9 cellular contexts compared by ENCODE assay signal in the genomic region with DNA sequence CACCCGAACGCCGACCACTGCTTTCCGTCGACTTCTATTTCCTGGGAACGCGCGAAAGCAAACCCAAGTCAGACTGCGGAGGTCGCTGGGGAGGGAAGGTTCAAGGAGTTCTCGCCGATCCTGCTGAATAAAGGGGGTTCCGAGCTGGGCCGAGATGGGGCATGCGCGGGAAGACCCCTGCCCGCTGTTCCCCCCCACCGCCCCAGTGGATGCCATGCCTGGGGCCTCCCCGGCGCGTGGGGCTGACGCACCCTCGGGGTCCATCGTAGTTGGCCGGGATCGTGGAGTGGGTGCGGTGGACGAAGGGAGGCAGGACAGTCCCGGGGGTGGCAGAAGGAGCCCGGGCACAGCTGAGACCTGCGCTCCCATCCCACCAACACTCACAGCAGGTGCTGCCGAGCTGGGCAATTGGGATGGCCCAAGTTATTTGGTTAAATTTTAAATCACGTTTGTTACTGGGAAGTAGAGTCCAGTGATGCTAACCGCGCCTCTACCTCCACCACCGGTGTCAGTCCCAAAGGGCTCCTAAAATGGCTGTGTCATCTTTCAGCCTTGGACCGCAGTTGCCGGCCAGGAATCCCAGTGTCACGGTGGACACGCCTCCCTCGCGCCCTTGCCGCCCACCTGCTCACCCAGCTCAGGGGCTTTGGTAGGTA. TPM values are rescaled to one million over a fixed set of nuclear protein-coding genes. Genes with fewer than 3 reads are reported as not detected.
A peak's percentile ranks its signal among the peaks of the same experiment; 100 is the strongest.
DNase-seq lines count a peak whose midpoint lies in the region; ATAC-seq and TF ChIP-seq lines count a peak whose summit lies in the region.
"Had no signal": no experiment of that assay in that cellular context is flagged by ENCODE, and none has a peak within 500 bp of the region (broad histone marks: within the 10 kb centered on the region; RNA-seq: fewer than 3 reads in every experiment).

No MANE protein-coding gene starts in this region.

- H2BK120ac ChIP-seq in mesenchymal stem cell (ENCODE audit: low read depth, low read length) = no peak overlapping the region

- no peak overlapping the region for H3K23ac ChIP-seq in mesenchymal stem cell (ENCODE audit: low read length in 2 of 2)

- H3K36me3 ChIP-seq in ACC112 (ENCODE audit: insufficient read depth, low read length) = peaks cover 43% of the 10 kb centered on the region
- peaks cover 0 to 36% of the 10 kb centered on the region in 2 experiments for H3K36me3 ChIP-seq in mesenchymal stem cell (ENCODE audit: control insufficient read depth in 1 of 2, insufficient read depth in 2 of 2, low read depth in 1 of 2, low read length in 2 of 2)
- no peaks in the 10 kb centered on the region for H3K36me3 ChIP-seq in uterus

- H3K27ac ChIP-seq in ACC112 (ENCODE audit: low read depth, low read length) (peak overlapping the region; percentile 82), mesenchymal stem cell (ENCODE audit: low read length, poor library complexity, severe bottlenecking) (no peak overlapping the region), uterus (peak overlapping the region; percentile 67 to 72)

- peak overlapping the region; percentile 89 for H3K4me3 Mint-ChIP-seq in central memory CD8-positive, alpha-beta T cell

- H3K27ac Mint-ChIP-seq in central memory CD8-positive, alpha-beta T cell (ENCODE audit: low read depth) = peak overlapping the region; percentile 95

- H3K4me1 Mint-ChIP-seq in central memory CD8-positive, alpha-beta T cell = peaks cover 20% of the 10 kb centered on the region

- no peak overlapping the region for H2BK15ac ChIP-seq in mesenchymal stem cell (ENCODE audit: low read depth, poor library complexity, severe bottlenecking)

- no peak for DNase-seq in central memory CD8-positive, alpha-beta T cell (ENCODE audit: low spot score in 2 of 2)
- DNase-seq in mesenchymal stem cell = no peak
- DNase-seq in uterus = peak in 1 of 2 donors; percentile 34
- no peak for DNase-seq in cortex of kidney (lab: John Stamatoyannopoulos, UW)
- DNase-seq in kidney tubule cell (ENCODE audit: low spot score) = no peak
- DNase-seq in superior temporal gyrus (ENCODE audit: extremely low spot score) = no peak

- peak overlapping the region; percentile 81 for H3K4me3 ChIP-seq in ACC112 (ENCODE audit: low read depth, low read length)
- H3K4me3 ChIP-seq in mesenchymal stem cell (ENCODE audit: insufficient read depth in 1 of 2, low read depth in 1 of 2, low read length in 2 of 2) = peak overlapping the region in 1 of 2 experiments; percentile 77
- H3K4me3 ChIP-seq in uterus = peak overlapping the region; percentile 49 to 61

- peaks cover 6% of the 10 kb centered on the region for H3K36me3 Mint-ChIP-seq in central memory CD8-positive, alpha-beta T cell (ENCODE audit: insufficient read depth)

- no peak overlapping the region for H3K18ac ChIP-seq in mesenchymal stem cell (ENCODE audit: low read depth in 1 of 2, low read length in 2 of 2)

- no peaks in the 10 kb centered on the region for H3K27me3 Mint-ChIP-seq in central memory CD8-positive, alpha-beta T cell

- TF ChIP-seq CTCF in uterus (IDR thresholded peaks at IDR 0.05) = no peak

- no peak overlapping the region for H4K8ac ChIP-seq in mesenchymal stem cell (ENCODE audit: low read length)

- intact Hi-C loops in uterus (cut with DNase I; ENCODE audit: low total_unique reads) = loop anchor here (10.0 kb wide), 1 partner anchor 262 kb away; a partner anchor contains a TSS

- H3K14ac ChIP-seq in mesenchymal stem cell (ENCODE audit: low read length in 2 of 2) = no peak overlapping the region

- H3K79me1 ChIP-seq in mesenchymal stem cell (replicated peaks; ENCODE audit: low read length, poor library complexity, severe bottlenecking) = no peaks in the 10 kb centered on the region

- peak overlapping the region; percentile 74 for H3K4me2 ChIP-seq in mesenchymal stem cell (ENCODE audit: low read length, poor library complexity, severe bottlenecking)

- no peak overlapping the region for H2AK5ac ChIP-seq in mesenchymal stem cell (ENCODE audit: low read length, severe bottlenecking)

- peak overlapping the region; percentile 92 for H3K9ac ChIP-seq in mesenchymal stem cell (ENCODE audit: low read length)

- WGBS in mesenchymal stem cell = 47% methylated on average over 36 of the region's 43 CpGs

- peaks cover 64% of the 10 kb centered on the region for H3K79me2 ChIP-seq in ACC112 (ENCODE audit: control insufficient read depth, insufficient read depth, low read length, unreplicated experiment)

- no peak overlapping the region for H2BK5ac ChIP-seq in mesenchymal stem cell (ENCODE audit: low read depth, low read length, poor library complexity, severe bottlenecking)

- no peak overlapping the region for H4K91ac ChIP-seq in mesenchymal stem cell (ENCODE audit: low read length)

- no peak overlapping the region for H2AFZ ChIP-seq in ACC112 (ENCODE audit: low read length, unreplicated experiment)
- no peak overlapping the region for H2AFZ ChIP-seq in mesenchymal stem cell (ENCODE audit: low read depth, low read length)

- ATAC-seq in HG03135 (IDR thresholded peaks at IDR 0.05; ENCODE audit: unreplicated experiment) = peak; percentile 8
- no peak for ATAC-seq in central memory CD8-positive, alpha-beta T cell (replicated peaks; ENCODE audit: extremely low read depth, poor library complexity, severe bottlenecking)

- peaks cover 42% of the 10 kb centered on the region for H3K4me1 ChIP-seq in ACC112 (ENCODE audit: control insufficient read depth, insufficient read depth, low read length, unreplicated experiment)
- peaks cover 9% of the 10 kb centered on the region for H3K4me1 ChIP-seq in mesenchymal stem cell (ENCODE audit: control insufficient read depth, insufficient read depth, low read depth, low read length)
- no peaks in the 10 kb centered on the region for H3K4me1 ChIP-seq in uterus

- no peak for TF ChIP-seq POLR2A in uterus (IDR thresholded peaks at IDR 0.05)

- H3K27me3 ChIP-seq in ACC112 (ENCODE audit: insufficient read depth, low read length) (no peaks in the 10 kb centered on the region), mesenchymal stem cell (ENCODE audit: control insufficient read depth in 1 of 2, insufficient read depth in 1 of 2, low read length in 2 of 2) (peaks cover 0 to 3% of the 10 kb centered on the region in 2 experiments), uterus (no peaks in the 10 kb centered on the region)
- H3K27me3 ChIP-seq: adrenal gland had no signal

- H3K9me3 Mint-ChIP-seq in central memory CD8-positive, alpha-beta T cell = no peaks in the 10 kb centered on the region

- H3K4ac ChIP-seq in mesenchymal stem cell (ENCODE audit: low read depth in 1 of 2, low read length in 2 of 2) = no peak overlapping the region

- H2BK12ac ChIP-seq in mesenchymal stem cell (ENCODE audit: low read length in 2 of 2) = no peak overlapping the region

- H3K9me3 ChIP-seq in mesenchymal stem cell (ENCODE audit: control insufficient read depth, low read length) (no peaks in the 10 kb centered on the region), uterus (no peaks in the 10 kb centered on the region)
- H3K9me3 ChIP-seq: adrenal gland had no signal

RNA-seq across cellular contexts. Expression of a gene that starts 0.7 kb away (rescaled TPM):
- polyA plus RNA-seq in mesenchymal stem cell (2013, experiment 1 of 2) = 6.6 TPM
- 6.5 TPM for polyA plus RNA-seq in mesenchymal stem cell (2013, experiment 2 of 2)
- total RNA-seq in uterus = 10 to 100 TPM; 23.5 to 96.3 (median 33.4) TPM
